Comparison of ENCODE assay signal across 11 cellular contexts in the genomic region with DNA sequence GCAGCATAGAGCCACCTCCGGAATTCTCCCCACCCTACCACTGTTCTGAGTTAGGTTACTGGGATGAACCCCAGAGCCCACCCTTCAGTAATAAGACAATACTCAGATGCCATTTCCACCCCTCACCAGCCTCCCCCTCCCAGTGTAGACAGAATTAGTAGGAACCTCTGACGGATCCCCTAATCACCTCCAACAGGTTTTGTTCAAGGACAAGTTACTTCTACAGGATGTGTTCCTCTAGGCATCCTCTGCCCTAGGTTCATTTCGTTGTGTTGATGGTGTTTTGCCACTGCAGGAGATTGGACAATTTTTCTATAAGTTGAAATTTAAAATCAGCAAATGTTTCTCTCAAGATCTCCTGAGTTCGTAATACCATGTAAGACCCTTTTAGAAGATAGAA. TPM values are rescaled to one million over a fixed set of nuclear protein-coding genes. Genes with fewer than 3 reads are reported as not detected.
"Had no signal": no experiment of that assay in that cellular context is flagged by ENCODE, and none has a peak within 500 bp of the region (broad histone marks: within the 10 kb centered on the region; RNA-seq: fewer than 3 reads in every experiment).

No MANE protein-coding gene starts in this region.

- DNase-seq: activated CD4-positive, alpha-beta memory T cell treated with anti-CD3 and anti-CD28 coated beads, Interleukin-2, amount 10 ng/mL, durations not matched to agents 7 days and 5 days; activated CD4-positive, alpha-beta T cell treated with anti-CD3 and anti-CD28 coated beads for 1 hour; activated T-cell treated with anti-CD3 and anti-CD28 coated beads, Interleukin-2, amount 50 U/mL, for 48 hours; islet precursor cell; substantia nigra; T-helper 9 cell had no signal

- FAIRE-seq: astrocyte, colon, frontal cortex had no signal

- H3K4me3 ChIP-seq: skin epidermis had no signal

RNA-seq across cellular contexts. Expression of a gene that starts 22.8 kb away (rescaled TPM):
- total RNA-seq: myocyte had no signal
